Comparison of ENCODE assay signal across 12 cellular contexts in the genomic region with DNA sequence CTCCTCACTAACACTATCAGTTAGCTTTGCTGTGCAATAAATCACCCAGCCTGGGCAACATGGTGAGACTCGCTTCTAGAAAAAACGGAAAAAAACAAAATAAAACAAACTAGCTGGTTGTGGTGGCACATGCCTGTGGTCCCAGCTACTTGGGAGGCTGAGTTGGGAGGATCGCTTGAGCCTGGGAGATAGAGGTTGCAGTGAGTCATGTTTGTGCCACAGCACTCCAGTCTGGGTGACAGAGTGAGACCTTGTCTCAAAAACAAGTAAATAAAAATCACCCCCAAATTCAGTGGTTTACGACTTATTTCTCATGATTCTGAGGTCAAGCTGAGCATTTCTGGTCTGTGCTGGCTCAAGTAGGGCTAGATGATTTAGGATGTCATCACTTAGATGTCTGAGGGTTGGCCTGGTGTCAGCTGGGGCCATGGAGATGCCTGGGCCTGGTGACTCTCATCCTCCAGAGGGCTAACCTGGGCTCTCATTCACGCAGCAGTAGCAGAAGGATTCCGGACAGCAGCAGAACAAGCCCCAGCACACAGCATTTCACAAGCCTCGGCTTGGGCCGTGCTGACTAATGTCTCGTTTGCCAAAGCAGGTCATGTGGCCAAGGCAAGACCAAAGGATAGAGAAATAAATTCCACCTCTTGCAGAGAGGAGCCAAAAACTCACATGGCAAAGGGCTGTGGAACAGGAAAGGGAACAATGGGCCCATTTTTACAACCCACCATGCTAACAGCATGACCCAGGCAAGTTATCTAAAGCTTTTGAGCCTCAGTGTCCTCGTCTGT. TPM values are rescaled to one million over a fixed set of nuclear protein-coding genes. Genes with fewer than 3 reads are reported as not detected.
DNase-seq lines count a peak whose midpoint lies in the region; ATAC-seq and TF ChIP-seq lines count a peak whose summit lies in the region.
"Had no signal": no experiment of that assay in that cellular context is flagged by ENCODE, and none has a peak within 500 bp of the region (broad histone marks: within the 10 kb centered on the region; RNA-seq: fewer than 3 reads in every experiment).

No MANE protein-coding gene starts in this region.

- peak overlapping the region; percentile 67 for H2AFZ ChIP-seq in osteoblast (ENCODE audit: low read length)

- POLR2A ChIA-PET in BJ (lab: Charles Lee): no interaction called here

- H3K4me2 ChIP-seq in osteoblast (ENCODE audit: insufficient read depth, low read length): peak overlapping the region; percentile 8

- H3K9me3 ChIP-seq in osteoblast (ENCODE audit: low read depth, low read length): no peaks in the 10 kb centered on the region
- H3K9me3 ChIP-seq: HAP-1 had no signal

- TF ChIP-seq CTCF in BJ (IDR thresholded peaks at IDR 0.05; ENCODE audit: insufficient read depth, low read depth, low read length) (no peak), fibroblast of pulmonary artery (IDR thresholded peaks at IDR 0.05; ENCODE audit: low read length, missing control alignments) (no peak), osteoblast (IDR thresholded peaks at IDR 0.05; ENCODE audit: extremely low read depth, low read depth, low read length) (no peak)

- H3K4me1 ChIP-seq in osteoblast (ENCODE audit: insufficient read depth, low read length): peaks cover 14% of the 10 kb centered on the region
- H3K4me1 ChIP-seq: HAP-1 had no signal

- peak overlapping the region; percentile 64 for H3K27ac ChIP-seq in osteoblast (ENCODE audit: low read depth, low read length)
- H3K27ac ChIP-seq: VCaP had no signal

- H3K79me2 ChIP-seq in osteoblast (ENCODE audit: insufficient read depth, low read length): no peaks in the 10 kb centered on the region

- CTCF ChIA-PET in BJ (lab: Yijun Ruan, JAX): interaction anchor here (1.4 kb wide), 1 partner anchor 11 kb away, joined by 5 read pairs; no protein-coding TSS in a partner anchor

- no peak overlapping the region for H3K4me3 ChIP-seq in BJ (ENCODE audit: low read depth, low read length)
- H3K4me3 ChIP-seq in fibroblast of pulmonary artery (replicated peaks; ENCODE audit: low read depth, low read length): no peak overlapping the region
- no peak overlapping the region for H3K4me3 ChIP-seq in osteoblast (ENCODE audit: insufficient read depth, low read length)
- H3K4me3 ChIP-seq: HAP-1 had no signal

- no peaks in the 10 kb centered on the region for H4K20me1 ChIP-seq in osteoblast (ENCODE audit: insufficient read depth, low read length)

- no peak for ATAC-seq in GM18868 (IDR thresholded peaks at IDR 0.05; ENCODE audit: unreplicated experiment)

- peak; percentile 24 for DNase-seq in BJ (ENCODE audit: low read depth)
- peak; percentile 13 for DNase-seq in RKO (ENCODE audit: low spot score)
- DNase-seq in fibroblast of pulmonary artery (ENCODE audit: low read depth): peak; percentile 90
- peak; percentile 92 for DNase-seq in osteoblast (ENCODE audit: insufficient read length, low spot score, missing footprints)
- DNase-seq in NCI-H1930 (lab: John Stamatoyannopoulos, UW): no peak
- DNase-seq in NCI-H774 (lab: John Stamatoyannopoulos, UW): no peak
- DNase-seq in GF-D8 (lab: John Stamatoyannopoulos, UW): no peak
- DNase-seq: NCI-H1092 had no signal

- H3K27me3 ChIP-seq in BJ (ENCODE audit: control insufficient read depth, insufficient read depth, low read length) (peaks cover 5% of the 10 kb centered on the region), osteoblast (ENCODE audit: insufficient read depth, low read length) (no peaks in the 10 kb centered on the region)

- H3K36me3 ChIP-seq in BJ (ENCODE audit: control insufficient read depth, insufficient read depth, low read length) (no peaks in the 10 kb centered on the region), osteoblast (ENCODE audit: insufficient read depth, low read length) (no peaks in the 10 kb centered on the region)
- H3K36me3 ChIP-seq: HAP-1 had no signal

RNA-seq across cellular contexts. Expression of a gene that starts 32.5 kb away (rescaled TPM):
- 7.2 and 10.0 TPM in 2 replicates for polyA plus RNA-seq in BJ (2011; rRNA removed)
- 5.6 and 7.1 TPM in 2 replicates for polyA minus RNA-seq in BJ (2011; rRNA and poly(A)+ RNA removed)
- 8.3 and 13.6 TPM in 2 replicates for total RNA-seq in osteoblast

RNA-seq across cellular contexts. Expression of a gene that starts 32.7 kb away (rescaled TPM):
- polyA plus RNA-seq in BJ (2011; rRNA removed): 52.7 and 91.1 TPM in 2 replicates
- polyA minus RNA-seq in BJ (2011; rRNA and poly(A)+ RNA removed): 48.5 and 66.6 TPM in 2 replicates
- 89.9 and 93.7 TPM in 2 replicates for total RNA-seq in osteoblast

RNA-seq across cellular contexts. Expression of a gene that starts 56.4 kb away (rescaled TPM):
- not detected in 2 replicates for polyA plus RNA-seq in BJ (2011; rRNA removed)
- polyA minus RNA-seq in BJ (2011; rRNA and poly(A)+ RNA removed): not detected in 2 replicates
- total RNA-seq in osteoblast: not detected in 2 replicates
- total RNA-seq: skeletal muscle tissue had no signal

Comparison
In these comparisons a context has a peak if more than half of its experiments do, and no peak if none do; other contexts are left out.
1. DNase-seq: peak in BJ (single experiment), RKO (single experiment), fibroblast of pulmonary artery (single experiment) and osteoblast (single experiment); none in NCI-H1930 (0 of 2), NCI-H774 (single experiment) and GF-D8 (single experiment).